ENCODE assay signal across 37 cellular contexts in genomic region chrX:8273451-8273894, GRCh38.
DNase-seq lines count a peak whose midpoint lies in the region; ATAC-seq and TF ChIP-seq lines count a peak whose summit lies in the region.
"Had no signal": no experiment of that assay in that cellular context is flagged by ENCODE, and none has a peak within 500 bp of the region (broad histone marks: within the 10 kb centered on the region; RNA-seq: fewer than 3 reads in every experiment).

No MANE protein-coding gene starts in this region.

- H3K36me3 ChIP-seq in breast epithelium (no peaks in the 10 kb centered on the region), brain microvascular endothelial cell (replicated peaks) (no peaks in the 10 kb centered on the region), upper lobe of right lung (no peaks in the 10 kb centered on the region)
- H3K36me3 ChIP-seq: left ventricle myocardium inferior, Peyer's patch, spleen, WERI-Rb-1 had no signal

- no peaks in the 10 kb centered on the region for H3K27me3 Mint-ChIP-seq in MCF 10A (ENCODE audit: insufficient read depth, unreplicated experiment)
- H3K27me3 Mint-ChIP-seq: activated naive CD8-positive, alpha-beta T cell; central memory CD8-positive, alpha-beta T cell; naive B cell; stimulated activated naive CD8-positive, alpha-beta T cell treated with anti-CD3 and anti-CD28 coated beads, Interleukin-15, Interleukin-2, amounts not matched to agents 100 ng/mL and 50 ng/mL, for 24 hours had no signal

- peaks cover 4 to 27% of the 10 kb centered on the region in 2 donors for H3K9me3 ChIP-seq in breast epithelium
- no peaks in the 10 kb centered on the region for H3K9me3 ChIP-seq in upper lobe of right lung
- H3K9me3 ChIP-seq: Peyer's patch, testis had no signal

- no peaks in the 10 kb centered on the region for H3K36me3 Mint-ChIP-seq in MCF 10A (ENCODE audit: insufficient read depth, unreplicated experiment)
- H3K36me3 Mint-ChIP-seq: CD14-positive monocyte had no signal

- H3K27ac Mint-ChIP-seq in MCF 10A (ENCODE audit: low read depth, unreplicated experiment): no peak overlapping the region
- H3K27ac Mint-ChIP-seq: activated CD8-positive, alpha-beta T cell treated with anti-CD3 and anti-CD28 coated beads, Interleukin-2, amount 10 ng/mL, durations not matched to agents 7 days and 5 days; activated naive CD8-positive, alpha-beta T cell; activated T-helper 2 cell treated with anti-CD3 and anti-CD28 coated beads, Interferon-gamma antibody, Interleukin-2, Interleukin-4, amounts not matched to agents 10 μg/mL and 5 μg/mL and 100 μg/mL, durations not matched to agents 14 hours and 24 hours and 36 hours; CD14-positive monocyte; naive B cell; stimulated activated naive CD8-positive, alpha-beta T cell treated with anti-CD3 and anti-CD28 coated beads, Interleukin-15, Interleukin-2, amounts not matched to agents 100 ng/mL and 50 ng/mL, for 24 hours had no signal

- peaks cover 1% of the 10 kb centered on the region for H3K4me1 Mint-ChIP-seq in MCF 10A (ENCODE audit: insufficient read depth, unreplicated experiment)
- H3K4me1 Mint-ChIP-seq: CD14-positive monocyte; central memory CD8-positive, alpha-beta T cell; naive B cell had no signal

- H3K27ac ChIP-seq in breast epithelium (no peak overlapping the region), brain microvascular endothelial cell (peak overlapping the region; percentile 89), upper lobe of right lung (no peak overlapping the region)
- H3K27ac ChIP-seq: 22Rv1, left ventricle myocardium inferior, Peyer's patch, spleen, testis, WERI-Rb-1 had no signal

- no TSS peak for BruUV-seq in MCF 10A (replicated peaks; lab: Mats Ljungman, UMichigan)

- no peaks in the 10 kb centered on the region for H3K27me3 ChIP-seq in breast epithelium
- no peaks in the 10 kb centered on the region for H3K27me3 ChIP-seq in brain microvascular endothelial cell (replicated peaks)
- no peaks in the 10 kb centered on the region for H3K27me3 ChIP-seq in upper lobe of right lung
- H3K27me3 ChIP-seq: Peyer's patch, spleen, testis had no signal

- ATAC-seq in upper lobe of right lung (peak; percentile 74), HG02938 (IDR thresholded peaks at IDR 0.05; ENCODE audit: unreplicated experiment) (no peak), GM18907 (IDR thresholded peaks at IDR 0.05; ENCODE audit: unreplicated experiment) (no peak)
- ATAC-seq: activated CD8-positive, alpha-beta T cell treated with anti-CD3 and anti-CD28 coated beads, Interleukin-2, amount 10 ng/mL, durations not matched to agents 7 days and 5 days; right cardiac atrium had no signal

- TF ChIP-seq POLR2A in breast epithelium (IDR thresholded peaks at IDR 0.05): no peak

- DNase-seq in MCF 10A (ENCODE audit: unreplicated experiment): peak; percentile 12
- no peak for DNase-seq in breast epithelium (ENCODE audit: low spot score in 2 of 2)
- peak; percentile 61 for DNase-seq in brain microvascular endothelial cell
- peak; percentile 16 for DNase-seq in iris pigment epithelial cell (ENCODE audit: low read depth)
- DNase-seq in upper lobe of right lung: no peak
- no peak for DNase-seq in KBM-7
- DNase-seq: activated CD4-positive, alpha-beta T cell treated with anti-CD3 and anti-CD28 coated beads for 4 hours; activated CD8-positive, alpha-beta T cell treated with anti-CD3 and anti-CD28 coated beads, Interleukin-2, amount 10 ng/mL, durations not matched to agents 7 days and 5 days; anterior cingulate cortex; Calu3; DND-41; H7; hippocampal formation; KG1; left ventricle myocardium inferior; midbrain; naive B cell; NCI-H1436; NCI-H2081 treated with DMSO at 0.1 percent for 48 hours; NCI-H2227 treated with DMSO at 0.1 percent for 48 hours; Peyer's patch; posterior cingulate gyrus; right cardiac atrium; spleen; stimulated activated CD4-positive, alpha-beta T cell treated with anti-CD3 and anti-CD28 coated beads, Interleukin-2, amount 100 ng/mL, for 24 hours; stimulated activated CD8-positive, alpha-beta memory T cell treated with anti-CD3 and anti-CD28 coated beads, Interleukin-4, amount 100 ng/mL, for 48 hours; T1000; testis; WERI-Rb-1 had no signal

- in situ Hi-C loops in brain microvascular endothelial cell (cut with HindIII; ENCODE audit: low pct_ligation_motif_present, low sequenced_read_pairs): no loop called here
- in situ Hi-C loops in KBM-7 (cut with MboI; ENCODE audit: low pct_unique_long_range_greater_than_20kb, low sequenced_read_pairs): no loop called here

- peaks cover 16% of the 10 kb centered on the region for H3K9me3 Mint-ChIP-seq in MCF 10A (ENCODE audit: unreplicated experiment)

- H3K4me3 Mint-ChIP-seq in MCF 10A (ENCODE audit: unreplicated experiment): no peak overlapping the region
- H3K4me3 Mint-ChIP-seq: activated CD8-positive, alpha-beta T cell treated with anti-CD3 and anti-CD28 coated beads, Interleukin-2, amount 10 ng/mL, durations not matched to agents 7 days and 5 days; activated naive CD8-positive, alpha-beta T cell; CD14-positive monocyte; central memory CD8-positive, alpha-beta T cell; naive B cell; stimulated activated naive CD8-positive, alpha-beta T cell treated with anti-CD3 and anti-CD28 coated beads, Interleukin-15, Interleukin-2, amounts not matched to agents 100 ng/mL and 50 ng/mL, for 24 hours had no signal

- TF ChIP-seq CTCF in MCF 10A (IDR thresholded peaks at IDR 0.05; ENCODE audit: unreplicated experiment): no peak
- TF ChIP-seq CTCF in breast epithelium (IDR thresholded peaks at IDR 0.05): no peak
- no peak for TF ChIP-seq CTCF in brain microvascular endothelial cell (IDR thresholded peaks at IDR 0.05; ENCODE audit: low read depth, low read length, missing control alignments)
- no peak for TF ChIP-seq CTCF in upper lobe of right lung (IDR thresholded peaks at IDR 0.05)

- CTCF ChIA-PET in MCF 10A (lab: Yijun Ruan, JAX): no interaction called here

- H3K4me3 ChIP-seq in breast epithelium: no peak overlapping the region
- H3K4me3 ChIP-seq in brain microvascular endothelial cell (ENCODE audit: low read depth, low read length): no peak overlapping the region
- no peak overlapping the region for H3K4me3 ChIP-seq in upper lobe of right lung
- H3K4me3 ChIP-seq: left ventricle myocardium inferior, Peyer's patch, spleen, testis had no signal

- intact Hi-C loops in MCF 10A (cut with micrococcal nuclease): no loop called here
- intact Hi-C loops in breast epithelium (cut with DNase I; ENCODE audit: low total_unique reads): no loop called here
- intact Hi-C loops in upper lobe of right lung (cut with DNase I): no loop called here

- POLR2A ChIA-PET in MCF 10A (lab: Yijun Ruan, JAX): no interaction called here

- H3K4me1 ChIP-seq in breast epithelium (no peaks in the 10 kb centered on the region), upper lobe of right lung (no peaks in the 10 kb centered on the region)
- H3K4me1 ChIP-seq: left ventricle myocardium inferior, Peyer's patch, spleen, testis had no signal

Comparison
In these comparisons a context has a peak if more than half of its experiments do, and no peak if none do; other contexts are left out.
1. DNase-seq: peak in MCF 10A (single experiment), brain microvascular endothelial cell (single experiment) and iris pigment epithelial cell (single experiment); none in breast epithelium (0 of 2), upper lobe of right lung (single experiment) and KBM-7 (single experiment).